In the genomic region with DNA sequence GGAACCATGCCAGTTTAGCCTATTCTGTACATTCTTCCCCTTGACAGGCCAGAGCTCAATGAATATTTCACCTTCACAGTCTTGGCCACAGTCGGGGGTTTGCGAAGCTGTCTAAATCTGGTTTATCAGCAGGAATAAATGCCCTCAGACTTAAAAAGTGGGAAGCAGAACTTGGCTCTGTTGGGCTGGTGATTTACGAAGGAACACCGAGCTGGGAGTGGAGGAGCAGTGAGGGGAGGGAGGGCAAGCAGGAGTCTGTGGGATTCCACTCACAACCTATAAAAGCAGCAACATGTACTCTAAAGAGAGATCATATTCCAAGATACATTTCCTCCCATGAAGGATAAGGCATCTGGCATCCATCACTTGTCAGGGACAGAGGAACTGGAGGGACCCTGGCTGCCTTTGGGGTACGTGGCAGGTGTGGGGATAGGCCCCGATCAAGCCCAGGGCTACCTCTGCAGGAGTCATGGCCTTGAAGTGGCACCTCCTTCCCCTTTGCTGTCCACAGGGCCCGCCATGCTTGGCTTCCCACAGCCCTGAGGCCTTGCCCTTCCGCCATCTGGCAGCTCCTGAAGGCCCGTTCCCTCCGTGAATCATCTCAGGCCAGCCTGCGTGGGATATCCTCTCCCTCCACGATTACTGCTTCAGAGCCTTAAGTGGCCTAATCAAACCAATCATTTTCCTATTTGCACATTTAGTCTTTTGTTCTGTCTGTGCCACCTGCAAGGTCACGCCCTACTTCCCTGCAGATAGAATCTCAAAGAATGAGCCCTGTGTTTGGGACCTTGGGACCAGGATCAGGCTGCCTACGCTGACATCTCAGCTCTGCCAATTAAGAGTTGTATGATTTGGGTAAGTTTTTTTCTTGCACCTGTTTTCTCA, we compare ENCODE assay signal across 20 cellular contexts.
DNase-seq lines count a peak whose midpoint lies in the region; ATAC-seq and TF ChIP-seq lines count a peak whose summit lies in the region.
"Had no signal": no experiment of that assay in that cellular context is flagged by ENCODE, and none has a peak within 500 bp of the region (broad histone marks: within the 10 kb centered on the region; RNA-seq: fewer than 3 reads in every experiment).

No MANE protein-coding gene starts in this region.

- no peak overlapping the region for H2BK12ac ChIP-seq in mesenchymal stem cell (ENCODE audit: low read length in 2 of 2)

- intact Hi-C loops in stomach (cut with DNase I; ENCODE audit: low total_unique reads): no loop called here

- no peak overlapping the region for H3K23ac ChIP-seq in mesenchymal stem cell (ENCODE audit: low read length in 2 of 2)

- no peak overlapping the region for H2BK120ac ChIP-seq in mesenchymal stem cell (ENCODE audit: low read depth, low read length)

- H3K4ac ChIP-seq in mesenchymal stem cell (ENCODE audit: low read depth in 1 of 2, low read length in 2 of 2): no peak overlapping the region

- peak overlapping the region; percentile 69 for H2AK5ac ChIP-seq in mesenchymal stem cell (ENCODE audit: low read length, severe bottlenecking)

- no peak for TF ChIP-seq POLR2A in stomach (IDR thresholded peaks at IDR 0.05)

- no peak for ATAC-seq in GM18909 (IDR thresholded peaks at IDR 0.05; ENCODE audit: poor library complexity, unreplicated experiment)
- ATAC-seq: activated CD4-positive, alpha-beta T cell treated with anti-CD3 and anti-CD28 coated beads for 36 hours; activated naive CD4-positive, alpha-beta T cell treated with anti-CD3 and anti-CD28 coated beads, Interleukin-2, amount 50 U/mL, for 72 hours; stimulated activated naive CD8-positive, alpha-beta T cell treated with anti-CD3 and anti-CD28 coated beads, Interleukin-15, amount 100 ng/mL, for 72 hours had no signal

- H3K4me3 ChIP-seq in mesenchymal stem cell (ENCODE audit: insufficient read depth in 1 of 2, low read depth in 1 of 2, low read length in 2 of 2) (no peak overlapping the region), stomach (no peak overlapping the region)
- H3K4me3 ChIP-seq: right atrium auricular region had no signal

- TF ChIP-seq CTCF in stomach (IDR thresholded peaks at IDR 0.05): no peak

- no peaks in the 10 kb centered on the region for H3K27me3 ChIP-seq in mesenchymal stem cell (ENCODE audit: control insufficient read depth in 1 of 2, insufficient read depth in 1 of 2, low read length in 2 of 2)
- no peaks in the 10 kb centered on the region for H3K27me3 ChIP-seq in stomach
- H3K27me3 ChIP-seq: right atrium auricular region had no signal

- no peak overlapping the region for H2BK5ac ChIP-seq in mesenchymal stem cell (ENCODE audit: low read depth, low read length, poor library complexity, severe bottlenecking)

- no peaks in the 10 kb centered on the region for H3K79me1 ChIP-seq in mesenchymal stem cell (replicated peaks; ENCODE audit: low read length, poor library complexity, severe bottlenecking)

- no peak overlapping the region for H2BK15ac ChIP-seq in mesenchymal stem cell (ENCODE audit: low read depth, poor library complexity, severe bottlenecking)

- H4K91ac ChIP-seq in mesenchymal stem cell (ENCODE audit: low read length): no peak overlapping the region

- no peak overlapping the region for H4K8ac ChIP-seq in mesenchymal stem cell (ENCODE audit: low read length)

- H3K9me3 ChIP-seq in mesenchymal stem cell (ENCODE audit: control insufficient read depth, low read length): no peaks in the 10 kb centered on the region
- no peaks in the 10 kb centered on the region for H3K9me3 ChIP-seq in stomach
- H3K9me3 ChIP-seq: right atrium auricular region had no signal

- H2AFZ ChIP-seq in mesenchymal stem cell (ENCODE audit: low read depth, low read length): no peak overlapping the region

- H3K4me2 ChIP-seq in mesenchymal stem cell (ENCODE audit: low read length, poor library complexity, severe bottlenecking): no peak overlapping the region

- H3K36me3 ChIP-seq in mesenchymal stem cell (ENCODE audit: control insufficient read depth in 1 of 2, insufficient read depth in 2 of 2, low read depth in 1 of 2, low read length in 2 of 2) (peaks cover 0 to 4% of the 10 kb centered on the region in 2 experiments), stomach (no peaks in the 10 kb centered on the region)
- H3K36me3 ChIP-seq: right atrium auricular region had no signal

- DNase-seq in NCI-H2081 (lab: John Stamatoyannopoulos, UW): peak; percentile 11 to 48
- DNase-seq in NCI-H2081 treated with DMSO at 0.1 percent for 48 hours (lab: John Stamatoyannopoulos, UW): no peak
- DNase-seq in SK-N-DZ (ENCODE audit: low spot score): peak; percentile 1
- no peak for DNase-seq in mesenchymal stem cell
- no peak for DNase-seq in stomach
- DNase-seq in SW 1271 (lab: John Stamatoyannopoulos, UW): no peak
- no peak for DNase-seq in SHP77 treated with DMSO at 0.1 percent for 48 hours (lab: John Stamatoyannopoulos, UW)
- DNase-seq: activated CD4-positive, alpha-beta T cell treated with anti-CD3 and anti-CD28 coated beads for 36 hours; effector CD4-positive, alpha-beta T cell; GOT3; hypothalamus; Kasumi-1; NCI-H1048; NCI-H2029 treated with DMSO at 0.1 percent for 48 hours; nucleus accumbens; stimulated activated naive CD8-positive, alpha-beta T cell treated with anti-CD3 and anti-CD28 coated beads, Interleukin-15, amount 100 ng/mL, for 72 hours; T-helper 1 cell had no signal

- no peak for TF ChIP-seq EP300 in stomach (IDR thresholded peaks at IDR 0.05)

- H3K14ac ChIP-seq in mesenchymal stem cell (ENCODE audit: low read length in 2 of 2): no peak overlapping the region

- H3K27ac ChIP-seq in mesenchymal stem cell (ENCODE audit: low read length, poor library complexity, severe bottlenecking) (no peak overlapping the region), stomach (peak overlapping the region in 3 of 5 donors; percentile 25 to 66 (median 30))

- 89% methylated on average over 12 of the region's 14 CpGs for WGBS in mesenchymal stem cell
- WGBS in stomach, 5 donors: 60 to 70% (median 63%) methylated on average over 14 of the region's 14 CpGs

- no peak overlapping the region for H3K18ac ChIP-seq in mesenchymal stem cell (ENCODE audit: low read depth in 1 of 2, low read length in 2 of 2)

- no peak overlapping the region for H3K9ac ChIP-seq in mesenchymal stem cell (ENCODE audit: low read length)

- peaks cover 22% of the 10 kb centered on the region for H3K4me1 ChIP-seq in mesenchymal stem cell (ENCODE audit: control insufficient read depth, insufficient read depth, low read depth, low read length)
- peaks cover 0 to 22% (median 10%) of the 10 kb centered on the region in 4 donors for H3K4me1 ChIP-seq in stomach

Comparison
In these comparisons a context has a peak if more than half of its experiments do, and no peak if none do; other contexts are left out.
1. DNase-seq: peak in NCI-H2081 (2 of 2) and SK-N-DZ (single experiment); none in NCI-H2081 treated with DMSO at 0.1 percent for 48 hours (single experiment), mesenchymal stem cell (single experiment), stomach (single experiment), SW 1271 (0 of 2) and SHP77 treated with DMSO at 0.1 percent for 48 hours (single experiment).